ENCODE assay signal across 18 cellular contexts in the genomic region with DNA sequence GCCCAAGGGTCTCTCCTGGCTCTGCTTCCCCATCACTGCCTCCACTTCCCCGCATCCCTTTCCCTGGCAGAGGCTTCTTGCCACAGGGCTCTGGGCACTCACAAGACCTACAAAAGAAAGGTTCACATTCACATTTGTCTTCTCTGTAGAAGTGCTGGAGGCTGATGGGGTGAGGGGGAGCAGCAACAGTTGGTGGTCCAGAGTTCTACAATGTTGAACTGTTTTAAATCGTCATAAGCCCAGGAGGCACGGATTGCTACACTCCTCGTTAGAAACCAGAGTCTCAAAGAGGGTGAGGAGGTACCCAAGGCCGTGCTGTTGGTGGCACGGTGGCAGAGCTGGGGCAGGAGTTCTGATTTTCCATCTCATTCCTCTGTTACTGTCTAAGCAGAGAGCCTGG.
"Had no signal": no experiment of that assay in that cellular context is flagged by ENCODE, and none has a peak within 500 bp of the region (broad histone marks: within the 10 kb centered on the region; RNA-seq: fewer than 3 reads in every experiment).

No MANE protein-coding gene starts in this region.

- H3K4me3 ChIP-seq: colonic mucosa, left lung, pancreas, sigmoid colon, upper lobe of right lung had no signal

- H3K27me3 ChIP-seq: brain microvascular endothelial cell, colonic mucosa, left lung, pancreas, sigmoid colon, upper lobe of right lung had no signal

- H3K27me3 Mint-ChIP-seq: stimulated activated memory B cell treated with anti-CD40 and anti-IgM and Interleukin-4, amounts not matched to agents 10 μg/mL and 1 μg/mL and 100 μg/mL, for 72 hours had no signal

- H3K27ac Mint-ChIP-seq: endodermal cell had no signal

- DNase-seq: activated CD4-positive, alpha-beta T cell treated with anti-CD3 and anti-CD28 coated beads, Interleukin-2, amount 50 U/mL, for 4 hours; activated naive CD4-positive, alpha-beta T cell; activated T-cell treated with anti-CD3 and anti-CD28 coated beads for 4 hours; anterior cingulate cortex; brain microvascular endothelial cell; hypothalamus; kidney; pancreas; stimulated activated CD4-positive, alpha-beta T cell treated with anti-CD3 and anti-CD28 coated beads, Interleukin-4, amount 100 ng/mL, for 24 hours; upper lobe of right lung had no signal

- H3K9me3 ChIP-seq: colonic mucosa, left lung, neutrophil, pancreas, sigmoid colon, upper lobe of right lung had no signal

- H3K36me3 Mint-ChIP-seq: stimulated activated memory B cell treated with anti-CD40 and anti-IgM and Interleukin-4, amounts not matched to agents 10 μg/mL and 1 μg/mL and 100 μg/mL, for 72 hours had no signal

- H3K4me1 ChIP-seq: colonic mucosa, pancreas, sigmoid colon had no signal

- H3K27ac ChIP-seq: brain microvascular endothelial cell, colonic mucosa, left lung, neutrophil, pancreas, sigmoid colon, upper lobe of right lung had no signal

- H3K9me3 Mint-ChIP-seq: activated T-helper 1 cell treated with anti-CD3 and anti-CD28 coated beads, Interleukin-12 subunit alpha, Interleukin-12 subunit beta, Interleukin-2, Interleukin-4 antibody, amounts not matched to agents 30 ng/mL and 10 ng/mL and 1 ng/mL, durations not matched to agents 14 hours and 24 hours and 36 hours; central memory CD8-positive, alpha-beta T cell; endodermal cell; stimulated activated memory B cell treated with anti-CD40 and anti-IgM and Interleukin-4, amounts not matched to agents 10 μg/mL and 1 μg/mL and 100 μg/mL, for 72 hours had no signal

- H3K36me3 ChIP-seq: brain microvascular endothelial cell, colonic mucosa, left lung, neutrophil, pancreas, sigmoid colon, upper lobe of right lung had no signal

- H3K4me3 Mint-ChIP-seq: endodermal cell; stimulated activated memory B cell treated with anti-CD40 and anti-IgM and Interleukin-4, amounts not matched to agents 10 μg/mL and 1 μg/mL and 100 μg/mL, for 72 hours had no signal
